ENCODE assay signal across 2 cellular contexts in the genomic region with DNA sequence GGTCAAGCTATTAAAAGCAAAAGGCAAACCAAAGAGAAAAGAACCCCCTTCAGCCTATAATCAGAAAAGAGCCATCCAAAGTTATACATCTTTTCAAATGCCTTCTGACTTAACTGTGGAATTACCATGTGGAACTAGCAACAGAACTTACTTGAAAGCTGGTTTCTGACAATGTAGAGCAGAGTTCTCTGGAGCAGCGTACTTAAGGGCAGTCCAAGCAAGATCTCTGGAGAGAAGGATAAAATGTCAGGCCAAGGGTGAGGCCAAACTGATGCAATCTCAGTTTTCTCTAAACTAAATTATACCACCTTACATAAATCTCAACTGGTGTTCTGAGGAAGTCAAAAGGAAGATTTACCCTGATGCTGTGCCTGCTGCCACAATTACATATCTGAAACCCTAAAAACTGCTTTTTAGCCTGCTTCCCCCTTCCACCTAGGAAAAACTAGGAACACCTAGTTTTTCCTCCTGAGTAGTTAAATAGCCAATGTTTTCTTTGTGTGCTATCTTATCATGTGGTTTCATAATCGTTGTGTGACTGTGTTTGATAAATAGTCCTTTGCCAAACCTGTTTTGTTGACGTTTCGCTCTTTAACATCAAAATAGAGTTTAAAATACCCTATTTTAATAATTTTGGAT.
TF ChIP-seq lines count a peak whose summit lies in the region.

No MANE protein-coding gene starts in this region.

TF ChIP-seq in HEK293, 187 proteins besides CTCF, POLR2A, EP300 and RAD21 (continued from another document):
- no peak for TF ChIP-seq ZNF473 (tag by site-specific recombination; IDR thresholded peaks at IDR 0.05)
- TF ChIP-seq IKZF3 (tag by site-specific recombination; IDR thresholded peaks at IDR 0.05), result peak; percentile 60; the same call in 1 of the 2 replicates
- TF ChIP-seq, protein P1, sequence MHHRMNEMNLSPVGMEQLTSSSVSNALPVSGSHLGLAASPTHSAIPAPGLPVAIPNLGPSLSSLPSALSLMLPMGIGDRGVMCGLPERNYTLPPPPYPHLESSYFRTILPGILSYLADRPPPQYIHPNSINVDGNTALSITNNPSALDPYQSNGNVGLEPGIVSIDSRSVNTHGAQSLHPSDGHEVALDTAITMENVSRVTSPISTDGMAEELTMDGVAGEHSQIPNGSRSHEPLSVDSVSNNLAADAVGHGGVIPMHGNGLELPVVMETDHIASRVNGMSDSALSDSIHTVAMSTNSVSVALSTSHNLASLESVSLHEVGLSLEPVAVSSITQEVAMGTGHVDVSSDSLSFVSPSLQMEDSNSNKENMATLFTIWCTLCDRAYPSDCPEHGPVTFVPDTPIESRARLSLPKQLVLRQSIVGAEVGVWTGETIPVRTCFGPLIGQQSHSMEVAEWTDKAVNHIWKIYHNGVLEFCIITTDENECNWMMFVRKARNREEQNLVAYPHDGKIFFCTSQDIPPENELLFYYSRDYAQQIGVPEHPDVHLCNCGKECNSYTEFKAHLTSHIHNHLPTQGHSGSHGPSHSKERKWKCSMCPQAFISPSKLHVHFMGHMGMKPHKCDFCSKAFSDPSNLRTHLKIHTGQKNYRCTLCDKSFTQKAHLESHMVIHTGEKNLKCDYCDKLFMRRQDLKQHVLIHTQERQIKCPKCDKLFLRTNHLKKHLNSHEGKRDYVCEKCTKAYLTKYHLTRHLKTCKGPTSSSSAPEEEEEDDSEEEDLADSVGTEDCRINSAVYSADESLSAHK (tag by site-specific recombination; IDR thresholded peaks at IDR 0.05), result 0 out of 2 replicates have a peak, but pooled peaks have one; percentile 43

TF ChIP-seq in GM23338, 12 proteins besides CTCF, POLR2A, EP300 and RAD21 (continued from another document):
- TF ChIP-seq, protein P2, sequence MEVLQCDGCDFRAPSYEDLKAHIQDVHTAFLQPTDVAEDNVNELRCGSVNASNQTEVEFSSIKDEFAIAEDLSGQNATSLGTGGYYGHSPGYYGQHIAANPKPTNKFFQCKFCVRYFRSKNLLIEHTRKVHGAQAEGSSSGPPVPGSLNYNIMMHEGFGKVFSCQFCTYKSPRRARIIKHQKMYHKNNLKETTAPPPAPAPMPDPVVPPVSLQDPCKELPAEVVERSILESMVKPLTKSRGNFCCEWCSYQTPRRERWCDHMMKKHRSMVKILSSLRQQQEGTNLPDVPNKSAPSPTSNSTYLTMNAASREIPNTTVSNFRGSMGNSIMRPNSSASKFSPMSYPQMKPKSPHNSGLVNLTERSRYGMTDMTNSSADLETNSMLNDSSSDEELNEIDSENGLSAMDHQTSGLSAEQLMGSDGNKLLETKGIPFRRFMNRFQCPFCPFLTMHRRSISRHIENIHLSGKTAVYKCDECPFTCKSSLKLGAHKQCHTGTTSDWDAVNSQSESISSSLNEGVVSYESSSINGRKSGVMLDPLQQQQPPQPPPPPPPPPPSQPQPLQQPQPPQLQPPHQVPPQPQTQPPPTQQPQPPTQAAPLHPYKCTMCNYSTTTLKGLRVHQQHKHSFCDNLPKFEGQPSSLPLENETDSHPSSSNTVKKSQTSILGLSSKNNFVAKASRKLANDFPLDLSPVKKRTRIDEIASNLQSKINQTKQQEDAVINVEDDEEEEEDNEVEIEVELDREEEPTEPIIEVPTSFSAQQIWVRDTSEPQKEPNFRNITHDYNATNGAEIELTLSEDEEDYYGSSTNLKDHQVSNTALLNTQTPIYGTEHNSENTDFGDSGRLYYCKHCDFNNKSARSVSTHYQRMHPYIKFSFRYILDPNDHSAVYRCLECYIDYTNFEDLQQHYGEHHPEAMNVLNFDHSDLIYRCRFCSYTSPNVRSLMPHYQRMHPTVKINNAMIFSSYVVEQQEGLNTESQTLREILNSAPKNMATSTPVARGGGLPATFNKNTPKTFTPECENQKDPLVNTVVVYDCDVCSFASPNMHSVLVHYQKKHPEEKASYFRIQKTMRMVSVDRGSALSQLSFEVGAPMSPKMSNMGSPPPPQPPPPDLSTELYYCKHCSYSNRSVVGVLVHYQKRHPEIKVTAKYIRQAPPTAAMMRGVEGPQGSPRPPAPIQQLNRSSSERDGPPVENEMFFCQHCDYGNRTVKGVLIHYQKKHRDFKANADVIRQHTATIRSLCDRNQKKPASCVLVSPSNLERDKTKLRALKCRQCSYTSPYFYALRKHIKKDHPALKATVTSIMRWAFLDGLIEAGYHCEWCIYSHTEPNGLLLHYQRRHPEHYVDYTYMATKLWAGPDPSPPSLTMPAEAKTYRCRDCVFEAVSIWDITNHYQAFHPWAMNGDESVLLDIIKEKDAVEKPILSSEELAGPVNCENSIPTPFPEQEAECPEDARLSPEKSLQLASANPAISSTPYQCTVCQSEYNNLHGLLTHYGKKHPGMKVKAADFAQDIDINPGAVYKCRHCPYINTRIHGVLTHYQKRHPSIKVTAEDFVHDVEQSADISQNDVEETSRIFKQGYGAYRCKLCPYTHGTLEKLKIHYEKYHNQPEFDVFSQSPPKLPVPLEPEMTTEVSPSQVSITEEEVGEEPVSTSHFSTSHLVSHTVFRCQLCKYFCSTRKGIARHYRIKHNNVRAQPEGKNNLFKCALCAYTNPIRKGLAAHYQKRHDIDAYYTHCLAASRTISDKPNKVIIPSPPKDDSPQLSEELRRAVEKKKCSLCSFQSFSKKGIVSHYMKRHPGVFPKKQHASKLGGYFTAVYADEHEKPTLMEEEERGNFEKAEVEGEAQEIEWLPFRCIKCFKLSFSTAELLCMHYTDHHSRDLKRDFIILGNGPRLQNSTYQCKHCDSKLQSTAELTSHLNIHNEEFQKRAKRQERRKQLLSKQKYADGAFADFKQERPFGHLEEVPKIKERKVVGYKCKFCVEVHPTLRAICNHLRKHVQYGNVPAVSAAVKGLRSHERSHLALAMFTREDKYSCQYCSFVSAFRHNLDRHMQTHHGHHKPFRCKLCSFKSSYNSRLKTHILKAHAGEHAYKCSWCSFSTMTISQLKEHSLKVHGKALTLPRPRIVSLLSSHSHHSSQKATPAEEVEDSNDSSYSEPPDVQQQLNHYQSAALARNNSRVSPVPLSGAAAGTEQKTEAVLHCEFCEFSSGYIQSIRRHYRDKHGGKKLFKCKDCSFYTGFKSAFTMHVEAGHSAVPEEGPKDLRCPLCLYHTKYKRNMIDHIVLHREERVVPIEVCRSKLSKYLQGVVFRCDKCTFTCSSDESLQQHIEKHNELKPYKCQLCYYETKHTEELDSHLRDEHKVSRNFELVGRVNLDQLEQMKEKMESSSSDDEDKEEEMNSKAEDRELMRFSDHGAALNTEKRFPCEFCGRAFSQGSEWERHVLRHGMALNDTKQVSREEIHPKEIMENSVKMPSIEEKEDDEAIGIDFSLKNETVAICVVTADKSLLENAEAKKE (CRISPR knock-in tag; IDR thresholded peaks at IDR 0.05), result no peak
- TF ChIP-seq JUNB (IDR thresholded peaks at IDR 0.05; ENCODE audit: unreplicated experiment) (no peak), EZH2phosphoT487 (IDR thresholded peaks at IDR 0.05; ENCODE audit: unreplicated experiment) (no peak), ZNF331 (CRISPR knock-in tag; IDR thresholded peaks at IDR 0.05; ENCODE audit: low read depth) (no peak), CREB1 (CRISPR knock-in tag; IDR thresholded peaks at IDR 0.05; ENCODE audit: low read depth) (no peak), ZNF114 (CRISPR knock-in tag; IDR thresholded peaks at IDR 0.05) (no peak), EZH2 (IDR thresholded peaks at IDR 0.05; ENCODE audit: low read depth, unreplicated experiment) (no peak)
- TF ChIP-seq, protein P3, sequence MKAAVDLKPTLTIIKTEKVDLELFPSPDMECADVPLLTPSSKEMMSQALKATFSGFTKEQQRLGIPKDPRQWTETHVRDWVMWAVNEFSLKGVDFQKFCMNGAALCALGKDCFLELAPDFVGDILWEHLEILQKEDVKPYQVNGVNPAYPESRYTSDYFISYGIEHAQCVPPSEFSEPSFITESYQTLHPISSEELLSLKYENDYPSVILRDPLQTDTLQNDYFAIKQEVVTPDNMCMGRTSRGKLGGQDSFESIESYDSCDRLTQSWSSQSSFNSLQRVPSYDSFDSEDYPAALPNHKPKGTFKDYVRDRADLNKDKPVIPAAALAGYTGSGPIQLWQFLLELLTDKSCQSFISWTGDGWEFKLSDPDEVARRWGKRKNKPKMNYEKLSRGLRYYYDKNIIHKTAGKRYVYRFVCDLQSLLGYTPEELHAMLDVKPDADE (IDR thresholded peaks at IDR 0.05), result no peak
- TF ChIP-seq, protein P4, sequence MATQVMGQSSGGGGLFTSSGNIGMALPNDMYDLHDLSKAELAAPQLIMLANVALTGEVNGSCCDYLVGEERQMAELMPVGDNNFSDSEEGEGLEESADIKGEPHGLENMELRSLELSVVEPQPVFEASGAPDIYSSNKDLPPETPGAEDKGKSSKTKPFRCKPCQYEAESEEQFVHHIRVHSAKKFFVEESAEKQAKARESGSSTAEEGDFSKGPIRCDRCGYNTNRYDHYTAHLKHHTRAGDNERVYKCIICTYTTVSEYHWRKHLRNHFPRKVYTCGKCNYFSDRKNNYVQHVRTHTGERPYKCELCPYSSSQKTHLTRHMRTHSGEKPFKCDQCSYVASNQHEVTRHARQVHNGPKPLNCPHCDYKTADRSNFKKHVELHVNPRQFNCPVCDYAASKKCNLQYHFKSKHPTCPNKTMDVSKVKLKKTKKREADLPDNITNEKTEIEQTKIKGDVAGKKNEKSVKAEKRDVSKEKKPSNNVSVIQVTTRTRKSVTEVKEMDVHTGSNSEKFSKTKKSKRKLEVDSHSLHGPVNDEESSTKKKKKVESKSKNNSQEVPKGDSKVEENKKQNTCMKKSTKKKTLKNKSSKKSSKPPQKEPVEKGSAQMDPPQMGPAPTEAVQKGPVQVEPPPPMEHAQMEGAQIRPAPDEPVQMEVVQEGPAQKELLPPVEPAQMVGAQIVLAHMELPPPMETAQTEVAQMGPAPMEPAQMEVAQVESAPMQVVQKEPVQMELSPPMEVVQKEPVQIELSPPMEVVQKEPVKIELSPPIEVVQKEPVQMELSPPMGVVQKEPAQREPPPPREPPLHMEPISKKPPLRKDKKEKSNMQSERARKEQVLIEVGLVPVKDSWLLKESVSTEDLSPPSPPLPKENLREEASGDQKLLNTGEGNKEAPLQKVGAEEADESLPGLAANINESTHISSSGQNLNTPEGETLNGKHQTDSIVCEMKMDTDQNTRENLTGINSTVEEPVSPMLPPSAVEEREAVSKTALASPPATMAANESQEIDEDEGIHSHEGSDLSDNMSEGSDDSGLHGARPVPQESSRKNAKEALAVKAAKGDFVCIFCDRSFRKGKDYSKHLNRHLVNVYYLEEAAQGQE (IDR thresholded peaks at IDR 0.05; ENCODE audit: unreplicated experiment), result no peak
